8 cellular contexts compared by ENCODE assay signal in the genomic region with DNA sequence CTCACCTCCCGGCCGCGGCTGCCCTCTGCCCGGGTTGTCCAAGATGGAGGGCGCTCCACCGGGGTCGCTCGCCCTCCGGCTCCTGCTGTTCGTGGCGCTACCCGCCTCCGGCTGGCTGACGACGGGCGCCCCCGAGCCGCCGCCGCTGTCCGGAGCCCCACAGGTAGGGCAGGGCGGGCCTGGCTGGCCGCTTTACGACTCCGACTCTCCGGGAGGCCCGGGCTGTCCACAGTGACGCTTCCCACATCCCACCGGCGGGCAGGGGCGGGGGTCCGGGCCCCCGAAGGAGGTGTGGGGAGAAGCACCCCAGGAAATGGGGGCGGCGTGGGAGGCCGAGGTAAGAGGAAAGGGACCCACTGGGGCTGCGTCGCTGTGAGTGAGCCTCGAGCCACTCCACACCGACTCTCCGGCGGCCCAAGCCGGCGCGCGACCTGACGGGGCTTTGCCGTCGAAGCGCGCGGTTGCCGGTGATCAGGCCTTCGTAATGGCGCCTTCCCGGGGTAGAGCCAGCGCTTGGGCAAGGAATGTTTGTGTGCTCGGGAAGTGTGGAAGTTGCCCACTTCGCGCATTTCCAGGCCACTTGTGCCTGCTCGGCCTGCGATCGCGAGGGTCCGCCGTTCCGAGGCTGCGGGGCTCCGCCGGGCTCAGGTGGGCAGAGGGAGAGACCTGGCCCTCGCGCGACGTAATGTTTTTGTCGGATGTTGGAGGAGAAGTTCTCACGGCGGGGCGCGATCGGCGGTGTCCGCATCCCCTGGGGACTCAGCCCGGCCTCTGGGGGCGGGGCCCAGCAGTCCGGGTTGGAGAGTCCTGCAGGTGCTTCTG. TPM values are rescaled to one million over a fixed set of nuclear protein-coding genes. Genes with fewer than 3 reads are reported as not detected.
DNase-seq lines count a peak whose midpoint lies in the region; ATAC-seq and TF ChIP-seq lines count a peak whose summit lies in the region.

A gene with protein sequence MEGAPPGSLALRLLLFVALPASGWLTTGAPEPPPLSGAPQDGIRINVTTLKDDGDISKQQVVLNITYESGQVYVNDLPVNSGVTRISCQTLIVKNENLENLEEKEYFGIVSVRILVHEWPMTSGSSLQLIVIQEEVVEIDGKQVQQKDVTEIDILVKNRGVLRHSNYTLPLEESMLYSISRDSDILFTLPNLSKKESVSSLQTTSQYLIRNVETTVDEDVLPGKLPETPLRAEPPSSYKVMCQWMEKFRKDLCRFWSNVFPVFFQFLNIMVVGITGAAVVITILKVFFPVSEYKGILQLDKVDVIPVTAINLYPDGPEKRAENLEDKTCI (plus strand): TSS at position 4 of the 822 bp plus-strand sequence. CDS start 40 bp downstream, at position 44.

- H3K4me1 ChIP-seq in HUES64 (ENCODE audit: insufficient read depth, low read length), result no peaks in the 10 kb centered on the region
- peaks cover 37% of the 10 kb centered on the region for H3K4me1 ChIP-seq in left ventricle myocardium inferior

- TF ChIP-seq CTCF in SU-DHL-6 (IDR thresholded peaks at IDR 0.05; ENCODE audit: insufficient read depth, low read length, poor library complexity, severe bottlenecking), result no peak
- TF ChIP-seq CTCF in left ventricle myocardium inferior (IDR thresholded peaks at IDR 0.05; ENCODE audit: borderline replicate concordance), result no peak

- H3K36me3 ChIP-seq in HUES64 (ENCODE audit: insufficient read depth, low read length), result no peaks in the 10 kb centered on the region
- no peaks in the 10 kb centered on the region for H3K36me3 ChIP-seq in SU-DHL-6 (ENCODE audit: low read length)
- no peaks in the 10 kb centered on the region for H3K36me3 ChIP-seq in left ventricle myocardium inferior

- ATAC-seq in GM21360 (IDR thresholded peaks at IDR 0.05; ENCODE audit: unreplicated experiment) (peak; percentile 25), GM18858 (IDR thresholded peaks at IDR 0.05; ENCODE audit: unreplicated experiment) (no peak)

- H3F3A ChIP-seq in SU-DHL-6 (ENCODE audit: insufficient read depth), result peaks cover 17% of the 10 kb centered on the region

- H3K9me3 ChIP-seq in HUES64 (ENCODE audit: insufficient read depth, low read depth, low read length) (no peaks in the 10 kb centered on the region), SU-DHL-6 (ENCODE audit: insufficient read depth, low read length) (no peaks in the 10 kb centered on the region), left ventricle myocardium inferior (replicated peaks) (no peaks in the 10 kb centered on the region)

- intact Hi-C loops in left ventricle myocardium inferior (cut with micrococcal nuclease), result no loop called here

- H4K20me1 ChIP-seq in SU-DHL-6 (ENCODE audit: low read depth, low read length), result no peaks in the 10 kb centered on the region

- H3K27ac ChIP-seq in HUES64 (ENCODE audit: low read depth, low read length) (peak within 1 kb of the TSS; percentile 90), SU-DHL-6 (ENCODE audit: low read depth, low read length) (peak within 1 kb of the TSS; percentile 88), left ventricle myocardium inferior (replicated peaks) (peak within 1 kb of the TSS; percentile 96)

- peaks cover 33% of the 10 kb centered on the region for H3K79me2 ChIP-seq in SU-DHL-6 (ENCODE audit: insufficient read depth, low read length)

- DNase-seq in D341Med (ENCODE audit: low spot score) (peak; percentile 75), amniotic stem cell (lab: John Stamatoyannopoulos, UW) (peak; percentile 1), left ventricle myocardium inferior (peak; percentile 53), pulmonary artery endothelial cell (ENCODE audit: low read depth, low spot score) (no peak)

- H3K9me2 ChIP-seq in SU-DHL-6 (replicated peaks; ENCODE audit: insufficient read depth, low read length), result no peaks in the 10 kb centered on the region

- peak within 1 kb of the TSS; percentile 93 for H3K4me3 ChIP-seq in HUES64 (ENCODE audit: low read length)
- H3K4me3 ChIP-seq in SU-DHL-6 (ENCODE audit: insufficient read depth, low read length, poor library complexity, severe bottlenecking), result peak within 1 kb of the TSS; percentile 99
- peak within 1 kb of the TSS; percentile 100 for H3K4me3 ChIP-seq in left ventricle myocardium inferior

- H3K9ac ChIP-seq in HUES64 (ENCODE audit: low read depth, low read length), result peak within 1 kb of the TSS; percentile 92
- peak within 1 kb of the TSS; percentile 90 for H3K9ac ChIP-seq in SU-DHL-6 (ENCODE audit: low read length)

- under 1% methylated on average over 85 of the region's 85 CpGs for WGBS in HUES64

- peak within 1 kb of the TSS; percentile 98 for H3K4me2 ChIP-seq in SU-DHL-6 (ENCODE audit: low read depth, low read length, poor library complexity, severe bottlenecking)

- peak within 1 kb of the TSS; percentile 98 for H2AFZ ChIP-seq in SU-DHL-6 (ENCODE audit: low read depth, low read length, severe bottlenecking)

- H3K27me3 ChIP-seq in HUES64 (ENCODE audit: insufficient read depth, low read length) (peaks cover 5% of the 10 kb centered on the region; the same call in 1 of the 2 replicates), SU-DHL-6 (ENCODE audit: low read length) (no peaks in the 10 kb centered on the region), left ventricle myocardium inferior (ENCODE audit: low read depth) (no peaks in the 10 kb centered on the region)

RNA-seq across cellular contexts. Expression of the gene that starts here (rescaled TPM):
- 15.6 TPM for polyA plus RNA-seq in HUES64 (2013, experiment 1 of 2)
- 19.4 TPM for polyA plus RNA-seq in HUES64 (2013, experiment 2 of 2)
- total RNA-seq in left ventricle myocardium inferior (52.0 TPM), pulmonary artery endothelial cell (45.7 and 52.4 TPM in 2 replicates)
